1 cellular context compared by ENCODE assay signal in the genomic region with DNA sequence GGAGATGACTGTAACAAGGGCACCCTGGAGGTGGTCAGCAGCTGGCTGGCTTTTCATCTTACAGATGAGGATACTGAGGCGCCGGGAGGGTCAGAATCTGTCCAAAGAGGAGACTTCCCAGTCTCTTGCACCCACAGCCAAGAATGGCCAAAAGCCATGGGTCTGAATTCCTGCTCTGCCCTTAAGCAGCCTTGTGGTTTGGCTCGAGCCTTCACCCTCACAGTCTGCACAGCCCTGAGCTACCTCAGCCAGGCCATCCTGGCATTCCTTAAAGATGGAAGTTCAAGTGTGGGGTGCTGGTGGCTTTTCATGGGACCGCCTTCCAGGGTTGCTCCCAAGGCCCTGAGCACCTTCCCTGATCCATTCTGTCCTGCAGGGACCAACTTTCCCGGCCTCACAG.
TF ChIP-seq lines count a peak whose summit lies in the region.

No MANE protein-coding gene starts in this region.

TF ChIP-seq in IMR-90, 13 proteins besides CTCF, POLR2A, EP300 and RAD21 (continued from another document):
- TF ChIP-seq FOS (IDR thresholded peaks at IDR 0.05; ENCODE audit: low read depth, low read length) = no peak
